9 cellular contexts compared by ENCODE assay signal in genomic region chr16:3612510-3613466, GRCh38. TPM values are rescaled to one million over a fixed set of nuclear protein-coding genes. Genes with fewer than 3 reads are reported as not detected.
DNase-seq lines count a peak whose midpoint lies in the region; ATAC-seq and TF ChIP-seq lines count a peak whose summit lies in the region.
"Had no signal": no experiment of that assay in that cellular context is flagged by ENCODE, and none has a peak within 500 bp of the region (broad histone marks: within the 10 kb centered on the region; RNA-seq: fewer than 3 reads in every experiment).

No MANE protein-coding gene starts in this region.

- intact Hi-C loops in testis (cut with DNase I; ENCODE audit: low total_unique reads) = no loop called here
- intact Hi-C loops in aorta (cut with DNase I) = loop anchor here (5.0 kb wide), 2 partner anchors 75 to 85 kb away; no protein-coding TSS in a partner anchor

- H3K27me3 Mint-ChIP-seq in activated T-cell treated with anti-CD3 and anti-CD28 coated beads, Interleukin-2, amount 50 U/mL, for 24 hours = no peaks in the 10 kb centered on the region
- H3K27me3 Mint-ChIP-seq in activated CD4-positive, alpha-beta memory T cell treated with anti-CD3 and anti-CD28 coated beads, Interleukin-2, amount 10 ng/mL, durations not matched to agents 7 days and 5 days = no peaks in the 10 kb centered on the region

- H3K4me3 Mint-ChIP-seq in activated T-cell treated with anti-CD3 and anti-CD28 coated beads, Interleukin-2, amount 50 U/mL, for 24 hours = peak overlapping the region; percentile 100
- H3K4me3 Mint-ChIP-seq in activated CD4-positive, alpha-beta memory T cell treated with anti-CD3 and anti-CD28 coated beads, Interleukin-2, amount 10 ng/mL, durations not matched to agents 7 days and 5 days = peak overlapping the region; percentile 100

- H3K4me1 ChIP-seq in testis = peaks cover 5% of the 10 kb centered on the region
- H3K4me1 ChIP-seq in aorta (ENCODE audit: control insufficient read depth in 1 of 2, insufficient read depth in 2 of 2, low read length in 2 of 2) = no peaks in the 10 kb centered on the region

- no peak for TF ChIP-seq CTCF in testis (IDR thresholded peaks at IDR 0.05)

- ATAC-seq in aorta (ENCODE audit: low FRiP score) = no peak
- ATAC-seq in GM21360 (IDR thresholded peaks at IDR 0.05; ENCODE audit: unreplicated experiment) = no peak

- H3K36me3 ChIP-seq in testis (ENCODE audit: low read depth, missing control alignments) = no peaks in the 10 kb centered on the region
- no peaks in the 10 kb centered on the region for H3K36me3 ChIP-seq in aorta (ENCODE audit: control insufficient read depth in 1 of 2, insufficient read depth in 2 of 2, low read length in 1 of 2)

- H3K4me3 ChIP-seq in testis = peak overlapping the region; percentile 70 to 88
- no peak overlapping the region for H3K4me3 ChIP-seq in aorta (ENCODE audit: low read length in 2 of 2)

- no peaks in the 10 kb centered on the region for H3K9me3 Mint-ChIP-seq in activated T-cell treated with anti-CD3 and anti-CD28 coated beads, Interleukin-2, amount 50 U/mL, for 24 hours
- H3K9me3 Mint-ChIP-seq in activated CD4-positive, alpha-beta memory T cell treated with anti-CD3 and anti-CD28 coated beads, Interleukin-2, amount 10 ng/mL, durations not matched to agents 7 days and 5 days = no peaks in the 10 kb centered on the region

- no peak for DNase-seq in activated T-cell treated with anti-CD3 and anti-CD28 coated beads, Interleukin-2, amount 50 U/mL, for 24 hours
- DNase-seq in activated T-cell treated with anti-CD3 and anti-CD28 coated beads, Interleukin-2, amount 50 U/mL, for 48 hours = no peak
- no peak for DNase-seq in activated CD4-positive, alpha-beta memory T cell treated with anti-CD3 and anti-CD28 coated beads, Interleukin-2, amount 10 ng/mL, durations not matched to agents 7 days and 5 days
- DNase-seq in islet precursor cell (peak; percentile 22), testis (no peak), aorta (no peak), epidermal melanocyte (ENCODE audit: insufficient read length, low spot score) (no peak)
- DNase-seq: NCI-H446 treated with DMSO at 0.1 percent for 48 hours had no signal

- H3K27ac Mint-ChIP-seq in activated T-cell treated with anti-CD3 and anti-CD28 coated beads, Interleukin-2, amount 50 U/mL, for 24 hours = peak overlapping the region; percentile 79
- peak overlapping the region; percentile 99 for H3K27ac Mint-ChIP-seq in activated CD4-positive, alpha-beta memory T cell treated with anti-CD3 and anti-CD28 coated beads, Interleukin-2, amount 10 ng/mL, durations not matched to agents 7 days and 5 days

- H3K27ac ChIP-seq in testis (peak overlapping the region in 1 of 2 donors; percentile 79), aorta (ENCODE audit: low read depth in 1 of 2, low read length in 2 of 2) (no peak overlapping the region)

- no peak for TF ChIP-seq POLR2A in testis (IDR thresholded peaks at IDR 0.05)

- CTCF ChIA-PET in activated CD4-positive, alpha-beta memory T cell treated with anti-CD3 and anti-CD28 coated beads, Interleukin-2, amount 10 ng/mL, durations not matched to agents 7 days and 5 days (lab: Charles Lee) = interaction anchor here (0.8 to 1.3 kb wide), 4 partner anchors 25 to 641 kb away, joined by 3 to 6 read pairs (median 3); no protein-coding TSS in a partner anchor

- POLR2A ChIA-PET in activated CD4-positive, alpha-beta memory T cell treated with anti-CD3 and anti-CD28 coated beads, Interleukin-2, amount 10 ng/mL, durations not matched to agents 7 days and 5 days (lab: Charles Lee) = interaction anchor here (0.8 to 1.5 kb wide), 14 partner anchors 10 to 330 kb away, joined by 3 to 33 read pairs (median 3); partner anchors contain the start of gene NLRC3

- WGBS in testis, 2 donors = 53 to 66% methylated on average over 34 of the region's 34 CpGs
- 84 to 90% methylated on average over 29 to 34 of the region's 34 CpGs for WGBS in aorta, 2 donors

- peaks cover 44% of the 10 kb centered on the region for H3K36me3 Mint-ChIP-seq in activated T-cell treated with anti-CD3 and anti-CD28 coated beads, Interleukin-2, amount 50 U/mL, for 24 hours (ENCODE audit: low read depth)
- peaks cover 56% of the 10 kb centered on the region for H3K36me3 Mint-ChIP-seq in activated CD4-positive, alpha-beta memory T cell treated with anti-CD3 and anti-CD28 coated beads, Interleukin-2, amount 10 ng/mL, durations not matched to agents 7 days and 5 days (ENCODE audit: low read depth)

- H3K27me3 ChIP-seq in testis (no peaks in the 10 kb centered on the region), aorta (ENCODE audit: control insufficient read depth in 1 of 2, insufficient read depth in 2 of 2, low read length in 1 of 2) (no peaks in the 10 kb centered on the region)

- H3K4me1 Mint-ChIP-seq in activated T-cell treated with anti-CD3 and anti-CD28 coated beads, Interleukin-2, amount 50 U/mL, for 24 hours (ENCODE audit: low read depth) = peaks cover 48% of the 10 kb centered on the region
- peaks cover 59% of the 10 kb centered on the region for H3K4me1 Mint-ChIP-seq in activated CD4-positive, alpha-beta memory T cell treated with anti-CD3 and anti-CD28 coated beads, Interleukin-2, amount 10 ng/mL, durations not matched to agents 7 days and 5 days

- H3K9me3 ChIP-seq in testis (no peaks in the 10 kb centered on the region), aorta (ENCODE audit: control insufficient read depth, low read length) (no peaks in the 10 kb centered on the region)

RNA-seq across cellular contexts. Expression of gene SLX4, which starts 1.4 kb away (rescaled TPM):
- total RNA-seq in activated CD4-positive, alpha-beta memory T cell treated with anti-CD3 and anti-CD28 coated beads, Interleukin-2, amount 10 ng/mL, durations not matched to agents 7 days and 5 days = 10 to 100 TPM; 14.3 to 14.9 TPM
- 10 to 100 TPM; 28.0 to 41.3 TPM for total RNA-seq in testis
- polyA plus RNA-seq in testis (ENCODE audit: insufficient read depth, low read depth, low replicate concordance) = 25.9 TPM
- total RNA-seq in aorta = 1 to 10 TPM; 4.9 to 5.0 TPM
- 1 to 10 TPM in 1 of 2 donors, under 1 TPM in 1; 0.50 to 4.0 TPM for polyA plus RNA-seq in aorta

RNA-seq across cellular contexts. Expression of gene NLRC3, which starts 35.6 kb away (rescaled TPM):
- total RNA-seq in activated CD4-positive, alpha-beta memory T cell treated with anti-CD3 and anti-CD28 coated beads, Interleukin-2, amount 10 ng/mL, durations not matched to agents 7 days and 5 days = 10 to 100 TPM; 95.4 to 97.8 TPM
- total RNA-seq in testis (1 to 10 TPM; 1.9 to 3.0 TPM), aorta (1 to 10 TPM in 1 of 2 donors, under 1 TPM in 1; 0.97 to 2.3 TPM)
- polyA plus RNA-seq in testis (ENCODE audit: insufficient read depth, low read depth, low replicate concordance) (0.76 TPM), aorta (under 1 TPM in 1 of 2 donors, not detected in 1; 0.38 TPM)

RNA-seq across cellular contexts. Expression of gene DNASE1, which starts 41.7 kb away (rescaled TPM):
- 10 to 100 TPM; 32.8 to 35.8 TPM for total RNA-seq in activated CD4-positive, alpha-beta memory T cell treated with anti-CD3 and anti-CD28 coated beads, Interleukin-2, amount 10 ng/mL, durations not matched to agents 7 days and 5 days
- 10 to 100 TPM; 54.0 to 54.5 TPM for total RNA-seq in testis
- polyA plus RNA-seq in testis (ENCODE audit: insufficient read depth, low read depth, low replicate concordance) = 25.9 TPM
- 10 to 100 TPM in 1 of 2 donors, 1 to 10 TPM in 1; 9.1 to 21.8 TPM for total RNA-seq in aorta
- polyA plus RNA-seq in aorta = 1 to 10 TPM; 5.4 to 9.3 TPM

Comparison
In these comparisons a context has a peak if more than half of its experiments do, and no peak if none do; other contexts are left out.
1. H3K4me3 ChIP-seq: peak in testis (2 of 2); none in aorta (0 of 2).
2. RNA of gene NLRC3, which starts 35.6 kb away (total RNA-seq): 95.4 to 97.8 TPM in activated CD4-positive, alpha-beta memory T cell treated with anti-CD3 and anti-CD28 coated beads, Interleukin-2, amount 10 ng/mL, durations not matched to agents 7 days and 5 days; 1.9 to 3.0 TPM in testis and 0.97 to 2.3 TPM in aorta; every median in the first group is over 10 times any median in the second.